10 cellular contexts compared by ENCODE assay signal in genomic region chr19:17556995-17557394, GRCh38. TPM values are rescaled to one million over a fixed set of nuclear protein-coding genes. Genes with fewer than 3 reads are reported as not detected.
DNase-seq lines count a peak whose midpoint lies in the region; ATAC-seq and TF ChIP-seq lines count a peak whose summit lies in the region.
"Had no signal": no experiment of that assay in that cellular context is flagged by ENCODE, and none has a peak within 500 bp of the region (broad histone marks: within the 10 kb centered on the region; RNA-seq: fewer than 3 reads in every experiment).

No MANE protein-coding gene starts in this region.

- TF ChIP-seq CTCF in AG09309 (IDR thresholded peaks at IDR 0.05; ENCODE audit: control insufficient read depth, insufficient read depth, low read depth, low read length, missing control alignments) (no peak), IMR-90 (conservative IDR thresholded peaks at IDR 0.05; ENCODE audit: low read depth, low read length) (no peak), brain (conservative IDR thresholded peaks at IDR 0.05) (no peak), ovary (IDR thresholded peaks at IDR 0.05) (no peak), gastrocnemius medialis (IDR thresholded peaks at IDR 0.05 in 4 of 5, conservative IDR thresholded peaks at IDR 0.05 in 1 of 5) (no peak)

- H3K27ac Mint-ChIP-seq in brain, result peak overlapping the region in 3 of 5 experiments; percentile 57 to 72 (median 63)

- POLR2A ChIA-PET in IMR-90 (lab: Charles Lee; ENCODE audit: unreplicated experiment), result no interaction called here

- H3K27ac ChIP-seq in IMR-90 (ENCODE audit: insufficient read depth, low read length) (no peak overlapping the region), muscle layer of duodenum (ENCODE audit: low read length) (no peak overlapping the region), ovary (no peak overlapping the region), gastrocnemius medialis (peak overlapping the region in 2 of 4 donors; percentile 72 to 85)

- CTCF ChIA-PET in IMR-90 (lab: Yijun Ruan, JAX), result no interaction called here

- no peak for ATAC-seq in IMR-90 (ENCODE audit: low read depth)
- ATAC-seq in gastrocnemius medialis, result no peak
- ATAC-seq in GM21360 (IDR thresholded peaks at IDR 0.05; ENCODE audit: unreplicated experiment), result no peak
- ATAC-seq in HG02763 (IDR thresholded peaks at IDR 0.05; ENCODE audit: unreplicated experiment), result no peak

- no peak overlapping the region; a peak in 1 of 4 replicates for H4K8ac ChIP-seq in IMR-90 (ENCODE audit: low read depth in 2 of 2, low read length in 2 of 2)

- no peak for TF ChIP-seq POLR2A in IMR-90 (IDR thresholded peaks at IDR 0.05; ENCODE audit: low read depth, low read length)
- no peak for TF ChIP-seq POLR2A in ovary (IDR thresholded peaks at IDR 0.05)
- TF ChIP-seq POLR2A in gastrocnemius medialis (IDR thresholded peaks at IDR 0.05), result no peak

- TF ChIP-seq EP300 in ovary (IDR thresholded peaks at IDR 0.05), result no peak

- no peak overlapping the region for H2BK20ac ChIP-seq in IMR-90 (ENCODE audit: low read depth, low read length)

- no peak overlapping the region for H3K9ac ChIP-seq in IMR-90 (ENCODE audit: low read depth, low read length)

- H2AK5ac ChIP-seq in IMR-90 (ENCODE audit: low read depth, low read length), result no peak overlapping the region

- H4K5ac ChIP-seq in IMR-90 (ENCODE audit: low read depth, low read length), result no peak overlapping the region

- H3K4me3 ChIP-seq in AG09309 (ENCODE audit: control insufficient read depth, low read depth, low read length), result peak overlapping the region; percentile 89
- H3K4me3 ChIP-seq in IMR-90 (ENCODE audit: insufficient read depth, low read depth, low read length), result no peak overlapping the region
- H3K4me3 ChIP-seq in muscle layer of duodenum (ENCODE audit: low read depth in 1 of 2, low read length in 2 of 2), result peak overlapping the region; percentile 93 to 99
- no peak overlapping the region for H3K4me3 ChIP-seq in ovary
- peak overlapping the region in 2 of 4 donors; percentile 62 to 81 for H3K4me3 ChIP-seq in gastrocnemius medialis

- no peaks in the 10 kb centered on the region for H3K27me3 Mint-ChIP-seq in brain

- H3K79me1 ChIP-seq in IMR-90 (ENCODE audit: low read depth in 1 of 2, low read length in 2 of 2), result peaks cover 10 to 43% of the 10 kb centered on the region in 2 experiments

- no peak overlapping the region for H2AFZ ChIP-seq in IMR-90 (replicated peaks; ENCODE audit: low read length, poor library complexity)

- H3K36me3 Mint-ChIP-seq in brain, result peaks cover 36% of the 10 kb centered on the region

- H3K23ac ChIP-seq in IMR-90 (ENCODE audit: low read depth, low read length), result no peak overlapping the region

- no peaks in the 10 kb centered on the region for H4K20me1 ChIP-seq in IMR-90 (ENCODE audit: insufficient read depth, low read length)

- TF ChIP-seq RAD21 in IMR-90 (IDR thresholded peaks at IDR 0.05; ENCODE audit: low read length), result no peak

- peaks cover 22% of the 10 kb centered on the region for H3K4me1 Mint-ChIP-seq in brain

- in situ Hi-C loops in IMR-90 (cut with MboI; ENCODE audit: low sequenced_read_pairs) (no loop called here), gastrocnemius medialis (cut with MboI; ENCODE audit: low sequenced_read_pairs in 4 of 4) (no loop called here)

- H3K4me3 Mint-ChIP-seq in brain, result peak overlapping the region; percentile 85 to 90 (median 88)

- no peak overlapping the region for H3K4ac ChIP-seq in IMR-90 (ENCODE audit: low read depth, low read length)

- H3K36me3 ChIP-seq in IMR-90 (ENCODE audit: control insufficient read depth, insufficient read depth, low read length), result peaks cover 20% of the 10 kb centered on the region
- H3K36me3 ChIP-seq in muscle layer of duodenum (ENCODE audit: control insufficient read depth in 1 of 2, insufficient read depth in 2 of 2, low read length in 2 of 2), result peaks cover 7 to 23% of the 10 kb centered on the region in 2 donors
- no peaks in the 10 kb centered on the region for H3K36me3 ChIP-seq in ovary
- peaks cover 0 to 25% of the 10 kb centered on the region in 2 donors for H3K36me3 ChIP-seq in gastrocnemius medialis

- H3K4me1 ChIP-seq in IMR-90 (ENCODE audit: control insufficient read depth, insufficient read depth, low read length), result peaks cover 3% of the 10 kb centered on the region; the same call in 1 of the 2 replicates
- H3K4me1 ChIP-seq in muscle layer of duodenum (ENCODE audit: control insufficient read depth in 1 of 2, insufficient read depth in 2 of 2, low read length in 2 of 2), result peaks cover 3 to 4% of the 10 kb centered on the region in 2 donors
- H3K4me1 ChIP-seq in ovary (ENCODE audit: insufficient read depth), result peaks cover 9% of the 10 kb centered on the region
- H3K4me1 ChIP-seq in gastrocnemius medialis, result peaks cover 13 to 25% of the 10 kb centered on the region in 2 donors

- no peak overlapping the region for H3K14ac ChIP-seq in IMR-90 (replicated peaks; ENCODE audit: low read depth, low read length)

- H2BK5ac ChIP-seq in IMR-90 (ENCODE audit: low read depth, low read length, poor library complexity, severe bottlenecking), result no peak overlapping the region

- no peak overlapping the region for H3K18ac ChIP-seq in IMR-90 (ENCODE audit: low read depth, low read length)

- H3K56ac ChIP-seq in IMR-90 (ENCODE audit: extremely low read depth, insufficient read depth, low read length), result no peak overlapping the region

- H2BK15ac ChIP-seq in IMR-90 (ENCODE audit: low read depth, low read length), result no peak overlapping the region

- peak overlapping the region; percentile 12; the same call in 1 of the 2 replicates for H3K4me2 ChIP-seq in IMR-90 (ENCODE audit: low read depth, low read length)

- H3K9me3 ChIP-seq in IMR-90 (ENCODE audit: control insufficient read depth, insufficient read depth, low read length) (no peaks in the 10 kb centered on the region), muscle layer of duodenum (ENCODE audit: control insufficient read depth in 1 of 2, low read length in 2 of 2) (no peaks in the 10 kb centered on the region), ovary (no peaks in the 10 kb centered on the region), gastrocnemius medialis (no peaks in the 10 kb centered on the region)

- no peak overlapping the region for H2AK9ac ChIP-seq in IMR-90 (replicated peaks; ENCODE audit: low read depth, low read length, poor library complexity)

- H3K9me3 Mint-ChIP-seq in brain, result peaks cover 0 to 5% (median 0%) of the 10 kb centered on the region in 5 experiments

- DNase-seq in AG09309 (ENCODE audit: low read depth), result no peak
- DNase-seq in IMR-90, result no peak
- DNase-seq in ovary, result no peak
- no peak for DNase-seq in gastrocnemius medialis
- DNase-seq: activated effector memory CD4-positive, alpha-beta T cell treated with Interleukin-2 at 50 U/mL for 16 hours; stimulated activated CD4-positive, alpha-beta T cell treated with anti-CD3 and anti-CD28 coated beads, Interleukin-12 subunit alpha, Interleukin-12 subunit beta, amount 100 ng/mL, for 4 hours had no signal

- H4K91ac ChIP-seq in IMR-90 (ENCODE audit: insufficient read depth, low read depth, low read length), result no peak overlapping the region

- no peaks in the 10 kb centered on the region for H3K27me3 ChIP-seq in IMR-90 (ENCODE audit: control insufficient read depth, insufficient read depth, low read length)
- no peaks in the 10 kb centered on the region for H3K27me3 ChIP-seq in muscle layer of duodenum (ENCODE audit: low read depth, low read length)
- no peaks in the 10 kb centered on the region for H3K27me3 ChIP-seq in ovary
- H3K27me3 ChIP-seq in gastrocnemius medialis, result no peaks in the 10 kb centered on the region

- 100% methylated on average over 3 of the region's 7 CpGs; no CpG with 5 or more reads in 1 of the 2 experiments for WGBS in IMR-90 (ENCODE audit: extremely low coverage in 2 of 2, insufficient read length in 1 of 2), 2 experiments
- WGBS in ovary, 3 donors, result 83 to 94% (median 91%) methylated on average over 7 of the region's 7 CpGs

- dilution Hi-C loops in IMR-90 (cut with HindIII; ENCODE audit: low sequenced_read_pairs, unreplicated experiment), result no loop called here

- H3K9me1 ChIP-seq in IMR-90 (ENCODE audit: insufficient read depth, low read length), result peaks cover 4% of the 10 kb centered on the region; the same call in 1 of the 2 replicates

- no TSS peak for BruUV-seq in IMR-90 (replicated peaks; lab: Mats Ljungman, UMichigan)

- no peak overlapping the region for H2BK120ac ChIP-seq in IMR-90 (ENCODE audit: low read depth, low read length)

- intact Hi-C loops in IMR-90 (cut with micrococcal nuclease), result loop anchor here (5.0 to 10.0 kb wide), 2 partner anchors 45 to 162 kb away; partner anchors contain the start of genes CCDC194 and PGLS
- intact Hi-C loops in ovary (cut with DNase I), result no loop called here
- intact Hi-C loops in gastrocnemius medialis (cut with DNase I; ENCODE audit: low total_unique reads), result loop anchor here (5.0 to 10.0 kb wide), 2 partner anchors 85 to 222 kb away; partner anchors contain the start of genes ANO8, GTPBP3 and SLC27A1

TF ChIP-seq in IMR-90, 13 proteins besides CTCF, POLR2A, EP300 and RAD21 (continues in another document):
- no peak for TF ChIP-seq MAFK (IDR thresholded peaks at IDR 0.05; ENCODE audit: low read depth, low read length)
- no peak for TF ChIP-seq FOS (IDR thresholded peaks at IDR 0.05; ENCODE audit: low read depth, low read length)
- TF ChIP-seq BHLHE40 (IDR thresholded peaks at IDR 0.05; ENCODE audit: low read depth, low read length), result no peak
- no peak for TF ChIP-seq SMC3 (IDR thresholded peaks at IDR 0.05; ENCODE audit: low read depth, low read length)

RNA-seq across cellular contexts. Expression of gene COLGALT1, which starts 1.5 kb away (rescaled TPM):
- 74.2 and 77.1 TPM in 2 replicates for total RNA-seq in IMR-90 (2012; rRNA removed)
- polyA plus RNA-seq in IMR-90 (2012; rRNA removed), result 117 and 124 TPM in 2 replicates
- polyA plus RNA-seq in IMR-90 (2012; cell fraction: cytosol; rRNA removed), result 127 and 204 TPM in 2 replicates
- 103 and 152 TPM in 2 replicates for polyA plus RNA-seq in IMR-90 (2012; cell fraction: nucleus; rRNA removed; ENCODE audit: low replicate concordance)
- 28.8 TPM for polyA plus RNA-seq in brain (ENCODE audit: insufficient read depth, low read depth, low replicate concordance)
- total RNA-seq in ovary, result 10 to 100 TPM; 30.4 to 75.2 (median 45.2) TPM
- 10 to 100 TPM; 31.4 to 72.6 TPM for polyA plus RNA-seq in ovary
- total RNA-seq in gastrocnemius medialis, result 10 to 100 TPM; 16.6 to 33.2 (median 27.5) TPM

RNA-seq across cellular contexts. Expression of gene PGLS, which starts 45.5 kb away (rescaled TPM):
- total RNA-seq in IMR-90 (2012; rRNA removed), result 33.9 and 37.2 TPM in 2 replicates
- 74.3 and 92.0 TPM in 2 replicates for polyA plus RNA-seq in IMR-90 (2012; rRNA removed)
- 161 and 165 TPM in 2 replicates for polyA plus RNA-seq in IMR-90 (2012; cell fraction: cytosol; rRNA removed)
- polyA plus RNA-seq in IMR-90 (2012; cell fraction: nucleus; rRNA removed; ENCODE audit: low replicate concordance), result 71.3 and 138 TPM in 2 replicates
- 95.7 TPM for polyA plus RNA-seq in brain (ENCODE audit: insufficient read depth, low read depth, low replicate concordance)
- total RNA-seq in ovary, result 10 to 100 TPM; 43.9 to 93.0 (median 73.9) TPM
- 10 to 100 TPM; 11.0 to 72.3 TPM for polyA plus RNA-seq in ovary
- total RNA-seq in gastrocnemius medialis, result 10 to 100 TPM; 22.1 to 25.1 (median 23.4) TPM

Comparison
In these comparisons a context has a peak if more than half of its experiments do, and no peak if none do; other contexts are left out.
1. H3K4me3 ChIP-seq: peak in AG09309 (single experiment) and muscle layer of duodenum (2 of 2); none in IMR-90 (single experiment) and ovary (single experiment).
2. intact Hi-C loops: an anchor here in IMR-90 (5.0 to 10.0 kb wide) and gastrocnemius medialis (5.0 to 10.0 kb wide); none called in ovary.